In the genomic region with DNA sequence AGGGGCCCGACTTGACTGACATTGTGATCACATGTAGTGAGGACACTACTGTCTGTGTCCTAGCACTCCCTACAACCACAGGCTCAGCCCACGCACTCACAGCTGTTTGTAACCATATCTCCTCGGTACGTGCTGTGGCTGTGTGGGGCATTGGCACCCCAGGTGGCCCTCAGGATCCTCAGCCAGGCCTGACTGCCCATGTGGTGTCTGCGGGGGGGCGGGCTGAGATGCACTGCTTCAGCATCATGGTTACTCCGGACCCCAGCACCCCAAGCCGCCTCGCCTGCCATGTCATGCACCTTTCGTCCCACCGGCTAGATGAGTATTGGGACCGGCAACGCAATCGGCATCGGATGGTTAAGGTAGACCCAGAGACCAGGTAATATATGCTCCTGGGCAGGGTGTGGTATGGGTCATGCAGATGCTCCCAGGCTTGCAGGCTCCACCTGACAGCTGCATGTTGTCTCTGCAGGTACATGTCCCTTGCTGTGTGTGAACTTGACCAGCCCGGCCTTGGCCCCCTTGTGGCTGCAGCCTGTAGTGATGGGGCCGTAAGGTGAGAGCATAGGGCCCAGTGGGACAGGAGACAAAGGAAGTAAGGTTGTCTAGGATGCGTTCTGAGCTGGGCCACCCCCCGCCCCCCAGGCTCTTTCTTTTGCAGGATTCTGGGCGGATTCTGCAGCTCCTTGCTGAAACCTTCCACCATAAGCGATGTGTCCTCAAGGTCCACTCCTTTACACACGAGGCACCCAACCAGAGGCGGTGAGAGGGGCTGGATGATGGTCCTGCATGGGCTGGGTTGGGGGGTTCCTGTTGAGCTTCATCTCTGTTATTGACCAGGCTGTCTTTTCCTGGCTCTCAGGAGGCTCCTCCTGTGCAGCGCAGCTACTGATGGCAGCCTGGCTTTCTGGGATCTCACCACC, we compare ENCODE assay signal across 8 cellular contexts. TPM values are rescaled to one million over a fixed set of nuclear protein-coding genes. Genes with fewer than 3 reads are reported as not detected.
A peak's percentile ranks its signal among the peaks of the same experiment; 100 is the strongest.
DNase-seq lines count a peak whose midpoint lies in the region; ATAC-seq and TF ChIP-seq lines count a peak whose summit lies in the region.

No MANE protein-coding gene starts in this region.

- no peaks in the 10 kb centered on the region for H3K9me3 Mint-ChIP-seq in activated T-cell treated with anti-CD3 and anti-CD28 coated beads, Interleukin-2, amount 50 U/mL, for 72 hours

- peak; percentile 20 to 23 for ATAC-seq in activated T-cell treated with anti-CD3 and anti-CD28 coated beads, Interleukin-2, amount 50 U/mL, for 72 hours (replicated peaks in 1 of 2)

- in situ Hi-C loops in transverse colon (cut with MboI; ENCODE audit: low pct_ligation_motif_present in 1 of 4, low pct_unique_long_range_greater_than_20kb in 1 of 4, low sequenced_read_pairs in 3 of 4), result no loop called here

- intact Hi-C loops in transverse colon (cut with DNase I; ENCODE audit: low total_unique reads), result no loop called here

- 81% methylated on average over 24 of the region's 24 CpGs; no CpG with 5 or more reads in 1 of the 2 donors for WGBS in transverse colon (ENCODE audit: low coverage in 1 of 2), 2 donors

- no peak for TF ChIP-seq POLR2A in transverse colon (IDR thresholded peaks at IDR 0.05)

- H3K4me1 ChIP-seq in MM.1S (ENCODE audit: low read length) (peaks cover 9% of the 10 kb centered on the region; the same call in 1 of the 2 replicates), transverse colon (peaks cover 9 to 26% (median 13%) of the 10 kb centered on the region in 4 donors)

- DNase-seq in NCI-H82 (lab: John Stamatoyannopoulos, UW) (peak; percentile 33), NCI-H82 treated with DMSO at 0.1 percent for 48 hours (lab: John Stamatoyannopoulos, UW; ENCODE audit: unreplicated experiment) (no peak), MM.1S (peak; percentile 66), kidney tubule cell (ENCODE audit: low spot score) (peak; percentile 75), transverse colon (peak; percentile 66), anterior cingulate cortex (lab: John Stamatoyannopoulos, UW) (no peak), putamen (ENCODE audit: low spot score) (no peak)
- peak; percentile 58 to 64 for DNase-seq in activated T-cell treated with anti-CD3 and anti-CD28 coated beads, Interleukin-2, amount 50 U/mL, for 72 hours

- H3K27me3 ChIP-seq in MM.1S (replicated peaks; ENCODE audit: insufficient read depth, low read length) (no peaks in the 10 kb centered on the region), transverse colon (no peaks in the 10 kb centered on the region)

- no peak overlapping the region for H2AFZ ChIP-seq in MM.1S (ENCODE audit: low read length)

- peak; percentile 69 for TF ChIP-seq CTCF in MM.1S (IDR thresholded peaks at IDR 0.05; ENCODE audit: low read length)
- peak; percentile 44 to 64 (median 57) for TF ChIP-seq CTCF in transverse colon (IDR thresholded peaks at IDR 0.05)

- no peak overlapping the region for H3K4me3 ChIP-seq in MM.1S (ENCODE audit: low read length)
- no peak overlapping the region for H3K4me3 ChIP-seq in transverse colon

- H3K9ac ChIP-seq in MM.1S (ENCODE audit: low read length), result no peak overlapping the region

- H3K4me3 Mint-ChIP-seq in activated T-cell treated with anti-CD3 and anti-CD28 coated beads, Interleukin-2, amount 50 U/mL, for 72 hours, result no peak overlapping the region

- H4K20me1 ChIP-seq in MM.1S (ENCODE audit: insufficient read depth, low read length), result 0 out of 2 replicates have a peak, but pooled peaks cover 2% of the 10 kb centered on the region

- H3K36me3 Mint-ChIP-seq in activated T-cell treated with anti-CD3 and anti-CD28 coated beads, Interleukin-2, amount 50 U/mL, for 72 hours (ENCODE audit: insufficient read depth in 2 of 2), result peaks cover 4 to 7% of the 10 kb centered on the region in 2 donors

- no peak overlapping the region for H3K27ac ChIP-seq in MM.1S (ENCODE audit: low read length)
- no peak overlapping the region for H3K27ac ChIP-seq in transverse colon

- H3K9me2 ChIP-seq in MM.1S (replicated peaks; ENCODE audit: insufficient read depth, low read length), result no peaks in the 10 kb centered on the region

- no peak for TF ChIP-seq EP300 in transverse colon (IDR thresholded peaks at IDR 0.05; ENCODE audit: low read depth)

- no peak overlapping the region for H3K4me2 ChIP-seq in MM.1S (ENCODE audit: low read depth, low read length)

- no peak overlapping the region for H3K27ac Mint-ChIP-seq in activated T-cell treated with anti-CD3 and anti-CD28 coated beads, Interleukin-2, amount 50 U/mL, for 72 hours

- H3K4me1 Mint-ChIP-seq in activated T-cell treated with anti-CD3 and anti-CD28 coated beads, Interleukin-2, amount 50 U/mL, for 72 hours (ENCODE audit: low read depth), result peaks cover 33% of the 10 kb centered on the region

- peaks cover 27% of the 10 kb centered on the region for H3F3A ChIP-seq in MM.1S (ENCODE audit: insufficient read depth, low read length)

- H3K9me3 ChIP-seq in MM.1S (replicated peaks; ENCODE audit: insufficient read depth, low read length) (no peaks in the 10 kb centered on the region), transverse colon (no peaks in the 10 kb centered on the region)

- peaks cover 59% of the 10 kb centered on the region for H3K79me2 ChIP-seq in MM.1S (ENCODE audit: low read length)

- H3K36me3 ChIP-seq in MM.1S (replicated peaks; ENCODE audit: insufficient read depth, low read length) (peaks cover 7% of the 10 kb centered on the region; the same call in 1 of the 2 replicates), transverse colon (peaks cover 0 to 12% (median 5%) of the 10 kb centered on the region in 4 donors)

- no peaks in the 10 kb centered on the region for H3K27me3 Mint-ChIP-seq in activated T-cell treated with anti-CD3 and anti-CD28 coated beads, Interleukin-2, amount 50 U/mL, for 72 hours (ENCODE audit: low read depth)

RNA-seq across cellular contexts. Expression of gene DALRD3, which starts 4.4 kb away (rescaled TPM):
- 10 to 100 TPM; 24.8 to 29.8 TPM for total RNA-seq in activated T-cell treated with anti-CD3 and anti-CD28 coated beads, Interleukin-2, amount 50 U/mL, for 72 hours
- 100 to 1,000 TPM in 1 of 4 donors, 10 to 100 TPM in 3; 30.4 to 136 (median 42.0) TPM for total RNA-seq in transverse colon

RNA-seq across cellular contexts. Expression of gene WDR6, which starts 6.8 kb away (rescaled TPM):
- 100 to 1,000 TPM; 145 to 159 TPM for total RNA-seq in activated T-cell treated with anti-CD3 and anti-CD28 coated beads, Interleukin-2, amount 50 U/mL, for 72 hours
- total RNA-seq in transverse colon, result 100 to 1,000 TPM in 3 of 4 donors, 10 to 100 TPM in 1; 76.0 to 162 (median 146) TPM

RNA-seq across cellular contexts. Expression of gene NDUFAF3, which starts 7.9 kb away (rescaled TPM):
- 10 to 100 TPM; 31.9 to 35.1 TPM for total RNA-seq in activated T-cell treated with anti-CD3 and anti-CD28 coated beads, Interleukin-2, amount 50 U/mL, for 72 hours
- total RNA-seq in transverse colon, result 100 to 1,000 TPM in 1 of 4 donors, 10 to 100 TPM in 3; 30.4 to 125 (median 88.1) TPM

RNA-seq across cellular contexts. Expression of gene IMPDH2, which starts 15.2 kb away (rescaled TPM):
- 100 to 1,000 TPM; 490 to 562 TPM for total RNA-seq in activated T-cell treated with anti-CD3 and anti-CD28 coated beads, Interleukin-2, amount 50 U/mL, for 72 hours
- total RNA-seq in transverse colon, result 100 to 1,000 TPM in 1 of 4 donors, 10 to 100 TPM in 3; 25.1 to 106 (median 72.7) TPM

RNA-seq across cellular contexts. Expression of gene P4HTM, which starts 24.0 kb away (rescaled TPM):
- total RNA-seq in activated T-cell treated with anti-CD3 and anti-CD28 coated beads, Interleukin-2, amount 50 U/mL, for 72 hours, result 10 to 100 TPM; 42.0 to 45.7 TPM
- 100 to 1,000 TPM in 1 of 4 donors, 10 to 100 TPM in 3; 43.4 to 100 (median 76.6) TPM for total RNA-seq in transverse colon

Comparison
In these comparisons a context has a peak if more than half of its experiments do, and no peak if none do; other contexts are left out.
1. DNase-seq: peak in NCI-H82 (single experiment), MM.1S (single experiment), activated T-cell treated with anti-CD3 and anti-CD28 coated beads, Interleukin-2, amount 50 U/mL, for 72 hours (2 of 2), kidney tubule cell (single experiment) and transverse colon (single experiment); none in NCI-H82 treated with DMSO at 0.1 percent for 48 hours (single experiment), anterior cingulate cortex (0 of 58) and putamen (single experiment).